1 cellular context compared by ENCODE assay signal in genomic region chr9:129446828-129447550, GRCh38.
TF ChIP-seq lines count a peak whose summit lies in the region.

No MANE protein-coding gene starts in this region.

TF ChIP-seq in HepG2, 621 proteins besides CTCF, POLR2A, EP300 and RAD21 (continued from another document):
- TF ChIP-seq ZNF687 (CRISPR knock-in tag; IDR thresholded peaks at IDR 0.05) (peak; percentile 68), SOX5 (CRISPR knock-in tag; IDR thresholded peaks at IDR 0.05; ENCODE audit: borderline replicate concordance) (no peak), MED1 (CRISPR knock-in tag; IDR thresholded peaks at IDR 0.05) (peak; percentile 37; the same call in 1 of the 2 replicates), NFE2L2 (IDR thresholded peaks at IDR 0.05; ENCODE audit: low read length) (no peak), USF2 (IDR thresholded peaks at IDR 0.05; ENCODE audit: low read depth, low read length) (peak; percentile 79), USF2 (CRISPR knock-in tag; IDR thresholded peaks at IDR 0.05; ENCODE audit: borderline replicate concordance) (peak; percentile 82; the same call in 1 of the 2 replicates), ZNF430 (CRISPR knock-in tag; IDR thresholded peaks at IDR 0.05) (no peak), TRAFD1 (CRISPR knock-in tag; IDR thresholded peaks at IDR 0.05; ENCODE audit: borderline replicate concordance) (no peak), ZNF274 (CRISPR knock-in tag; IDR thresholded peaks at IDR 0.05) (0 out of 2 replicates have a peak, but pooled peaks have one; percentile 33), SMARCE1 (IDR thresholded peaks at IDR 0.05; ENCODE audit: borderline replicate concordance) (no peak), SMYD3 (CRISPR knock-in tag; IDR thresholded peaks at IDR 0.05) (peak; percentile 22; the same call in 1 of the 2 replicates), CENPT (CRISPR knock-in tag; IDR thresholded peaks at IDR 0.05; ENCODE audit: low read depth) (no peak), ZBTB1 (CRISPR knock-in tag; IDR thresholded peaks at IDR 0.05; ENCODE audit: borderline replicate concordance) (no peak), ZSCAN25 (CRISPR knock-in tag; IDR thresholded peaks at IDR 0.05) (no peak), MAX (IDR thresholded peaks at IDR 0.05) (peak; percentile 79), HOXA3 (CRISPR knock-in tag; IDR thresholded peaks at IDR 0.05) (peak; percentile 9; the same call in 1 of the 2 replicates), NFYB (CRISPR knock-in tag; IDR thresholded peaks at IDR 0.05) (peak; percentile 62), DRAP1 (CRISPR knock-in tag; IDR thresholded peaks at IDR 0.05) (peak; percentile 82), ZNF232 (CRISPR knock-in tag; IDR thresholded peaks at IDR 0.05; ENCODE audit: borderline replicate concordance) (peak; percentile 13; the same call in 1 of the 2 replicates), GMEB2 (CRISPR knock-in tag; IDR thresholded peaks at IDR 0.05; ENCODE audit: low read depth) (no peak), ZFX (CRISPR knock-in tag; IDR thresholded peaks at IDR 0.05; ENCODE audit: low read depth) (peak; percentile 50; the same call in 1 of the 2 replicates), ZNF660 (CRISPR knock-in tag; IDR thresholded peaks at IDR 0.05; ENCODE audit: borderline replicate concordance, low read depth) (no peak), GPN1 (CRISPR knock-in tag; IDR thresholded peaks at IDR 0.05; ENCODE audit: borderline replicate concordance) (no peak), KAT8 (CRISPR knock-in tag; IDR thresholded peaks at IDR 0.05) (no peak), RAD51 (IDR thresholded peaks at IDR 0.05; ENCODE audit: borderline replicate concordance) (peak; percentile 83; the same call in 1 of the 2 replicates), TFE3 (CRISPR knock-in tag; IDR thresholded peaks at IDR 0.05) (0 out of 2 replicates have a peak, but pooled peaks have one; percentile 39), ZNF235 (CRISPR knock-in tag; IDR thresholded peaks at IDR 0.05; ENCODE audit: borderline replicate concordance) (no peak), MEIS2 (CRISPR knock-in tag; IDR thresholded peaks at IDR 0.05) (0 out of 2 replicates have a peak, but pooled peaks have one; percentile 19), ARNTL (CRISPR knock-in tag; IDR thresholded peaks at IDR 0.05) (peak; percentile 85), SAP130 (CRISPR knock-in tag; IDR thresholded peaks at IDR 0.05; ENCODE audit: low read depth) (peak; percentile 72), ZNF562 (CRISPR knock-in tag; IDR thresholded peaks at IDR 0.05; ENCODE audit: borderline replicate concordance) (no peak), KLF13 (CRISPR knock-in tag; IDR thresholded peaks at IDR 0.05) (no peak), SNAPC5 (CRISPR knock-in tag; IDR thresholded peaks at IDR 0.05; ENCODE audit: borderline replicate concordance) (no peak)
TF ChIP-seq in HepG2: peak in this region for 22.
